In the genomic region with DNA sequence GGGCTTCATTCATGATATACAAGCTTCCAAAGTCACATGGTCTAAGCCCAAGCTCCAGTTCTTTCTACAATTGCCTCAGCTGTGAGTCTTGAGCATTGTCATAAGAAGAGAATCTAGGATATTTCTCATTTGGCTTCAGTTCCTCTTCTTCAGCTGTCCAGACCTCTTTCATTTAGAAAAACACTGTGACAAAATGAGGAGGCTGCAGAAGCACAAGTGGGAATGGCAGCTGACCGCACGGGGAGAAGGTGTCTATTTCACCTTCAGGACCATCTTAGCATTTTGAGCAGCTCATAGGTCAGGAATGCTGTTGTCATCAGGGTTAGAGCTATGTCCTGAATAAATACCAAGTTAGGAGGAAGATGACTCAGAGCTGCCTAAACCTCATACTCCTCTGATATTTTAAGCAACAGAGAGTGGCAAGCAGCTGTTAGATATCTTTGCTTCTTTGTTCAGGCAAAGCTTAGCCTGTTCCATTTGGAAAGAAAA, we compare ENCODE assay signal across 8 cellular contexts.
DNase-seq lines count a peak whose midpoint lies in the region; ATAC-seq lines count a peak whose summit lies in the region.

No MANE protein-coding gene starts in this region.

- no peaks in the 10 kb centered on the region for H3K9me3 Mint-ChIP-seq in effector memory CD8-positive, alpha-beta T cell

- H3K4me1 Mint-ChIP-seq in effector memory CD8-positive, alpha-beta T cell (ENCODE audit: low read depth in 2 of 2), result peaks cover 10 to 13% of the 10 kb centered on the region in 2 donors

- peak; percentile 70 for DNase-seq in AG08396 (ENCODE audit: low spot score)
- DNase-seq in RPMI8226, result peak; percentile 73
- DNase-seq in effector memory CD8-positive, alpha-beta T cell, result no peak
- peak; percentile 53 for DNase-seq in middle frontal gyrus (ENCODE audit: extremely low spot score, low spot score)
- no peak for DNase-seq in DMS153 treated with DMSO at 0.1 percent for 48 hours (lab: John Stamatoyannopoulos, UW; ENCODE audit: unreplicated experiment)
- no peak for DNase-seq in COR-L47 (lab: John Stamatoyannopoulos, UW)

- no peaks in the 10 kb centered on the region for H3K27me3 Mint-ChIP-seq in effector memory CD8-positive, alpha-beta T cell

- ATAC-seq in GM19035 (IDR thresholded peaks at IDR 0.05; ENCODE audit: unreplicated experiment) (peak; percentile 84), HG03108 (IDR thresholded peaks at IDR 0.05; ENCODE audit: unreplicated experiment) (peak; percentile 91)
- peak; percentile 51 for ATAC-seq in effector memory CD8-positive, alpha-beta T cell (replicated peaks)

- H3K27ac Mint-ChIP-seq in effector memory CD8-positive, alpha-beta T cell, result peak overlapping the region; percentile 66 to 69

- no peak overlapping the region for H3K4me3 Mint-ChIP-seq in effector memory CD8-positive, alpha-beta T cell

- H3K36me3 Mint-ChIP-seq in effector memory CD8-positive, alpha-beta T cell (ENCODE audit: insufficient read depth), result no peaks in the 10 kb centered on the region

Comparison
In these comparisons a context has a peak if more than half of its experiments do, and no peak if none do; other contexts are left out.
1. DNase-seq: peak in AG08396 (single experiment), RPMI8226 (single experiment) and middle frontal gyrus (single experiment); none in effector memory CD8-positive, alpha-beta T cell (0 of 3), DMS153 treated with DMSO at 0.1 percent for 48 hours (single experiment) and COR-L47 (single experiment).
2. Peak in every context shown above with its lines, with median percentiles within 50 percentile points of each other: ATAC-seq.